Comparison of ENCODE assay signal across 33 cellular contexts in genomic region chr15:62933388-62933787, GRCh38.
A peak's percentile ranks its signal among the peaks of the same experiment; 100 is the strongest.
DNase-seq lines count a peak whose midpoint lies in the region; ATAC-seq, FAIRE-seq and TF ChIP-seq lines count a peak whose summit lies in the region.
"Had no signal": no experiment of that assay in that cellular context is flagged by ENCODE, and none has a peak within 500 bp of the region (broad histone marks: within the 10 kb centered on the region; RNA-seq: fewer than 3 reads in every experiment).

No MANE protein-coding gene starts in this region.

- H3K4me2 ChIP-seq in A549 (peak overlapping the region; percentile 8; the same call in 1 of the 3 replicates), GM23248 (ENCODE audit: unreplicated experiment) (peak overlapping the region; percentile 45)
- H3K4me2 ChIP-seq: hepatocyte, neural progenitor cell had no signal

- H3F3A ChIP-seq in GM23248 (ENCODE audit: insufficient read depth) = peaks cover 58% of the 10 kb centered on the region

- intact Hi-C loops in mucosa of descending colon (cut with DNase I, micrococcal nuclease) = no loop called here
- intact Hi-C loops in Right ventricle myocardium superior (cut with DNase I) = no loop called here

- no peaks in the 10 kb centered on the region for H3K9me3 Mint-ChIP-seq in chondrocyte (ENCODE audit: low read depth)
- no peaks in the 10 kb centered on the region for H3K9me3 Mint-ChIP-seq in natural killer cell treated with Interleukin-12 subunit alpha and Interleukin-12 subunit beta and Interleukin-15 and Interleukin-18, amount 100 ng/mL, for 72 hours
- H3K9me3 Mint-ChIP-seq: activated CD4-positive, alpha-beta memory T cell treated with anti-CD3 and anti-CD28 coated beads, Interleukin-2, amount 10 ng/mL, durations not matched to agents 7 days and 5 days; activated naive CD4-positive, alpha-beta T cell treated with anti-CD3 and anti-CD28 coated beads for 36 hours; H9; neural progenitor cell; stimulated activated naive CD8-positive, alpha-beta T cell treated with anti-CD3 and anti-CD28 coated beads, Interleukin-15, Interleukin-2, amounts not matched to agents 100 ng/mL and 50 ng/mL, for 24 hours had no signal

- H3K4me1 Mint-ChIP-seq in chondrocyte (ENCODE audit: low read depth) = peaks cover 69% of the 10 kb centered on the region
- H3K4me1 Mint-ChIP-seq in natural killer cell treated with Interleukin-12 subunit alpha and Interleukin-12 subunit beta and Interleukin-15 and Interleukin-18, amount 100 ng/mL, for 72 hours (ENCODE audit: low read depth in 2 of 2) = peaks cover 4 to 10% of the 10 kb centered on the region in 2 donors
- H3K4me1 Mint-ChIP-seq: activated CD4-positive, alpha-beta memory T cell treated with anti-CD3 and anti-CD28 coated beads, Interleukin-2, amount 10 ng/mL, durations not matched to agents 7 days and 5 days had no signal

- H3K36me3 ChIP-seq in GM23248 (ENCODE audit: low read depth) = no peaks in the 10 kb centered on the region
- no peaks in the 10 kb centered on the region for H3K36me3 ChIP-seq in mucosa of descending colon (ENCODE audit: low read depth)
- H3K36me3 ChIP-seq: gastroesophageal sphincter, neural progenitor cell, right atrium auricular region, spleen, thoracic aorta had no signal

- ATAC-seq in A549 (no peak), mucosa of descending colon (peak; percentile 21), Right ventricle myocardium superior (ENCODE audit: poor library complexity) (no peak)
- ATAC-seq in natural killer cell treated with Interleukin-12 subunit alpha and Interleukin-12 subunit beta and Interleukin-15 and Interleukin-18, amount 100 ng/mL, for 72 hours = no peak
- ATAC-seq: gastroesophageal sphincter had no signal

- POLR2A ChIA-PET in A549 (lab: Yijun Ruan, JAX) = no interaction called here

- no peaks in the 10 kb centered on the region for H3K9me3 ChIP-seq in A549
- no peaks in the 10 kb centered on the region for H3K9me3 ChIP-seq in GM23248 (ENCODE audit: low read depth)
- no peaks in the 10 kb centered on the region for H3K9me3 ChIP-seq in mucosa of descending colon
- H3K9me3 ChIP-seq: gastroesophageal sphincter, right atrium auricular region, spleen, thoracic aorta had no signal

- WGBS in A549 (ENCODE audit: missing lambda C conversion rate) = 55% methylated on average over 2 of the region's 2 CpGs
- WGBS in GM23248 (ENCODE audit: low coverage in 1 of 2, low lambda C conversion rate in 2 of 2, missing lambda C conversion rate in 2 of 2), 2 experiments = 15 to 18% methylated on average over 2 of the region's 2 CpGs

- peak overlapping the region; percentile 92 for H3K27ac Mint-ChIP-seq in chondrocyte (ENCODE audit: unreplicated experiment)
- no peak overlapping the region for H3K27ac Mint-ChIP-seq in natural killer cell treated with Interleukin-12 subunit alpha and Interleukin-12 subunit beta and Interleukin-15 and Interleukin-18, amount 100 ng/mL, for 72 hours
- H3K27ac Mint-ChIP-seq: activated CD4-positive, alpha-beta memory T cell treated with anti-CD3 and anti-CD28 coated beads, Interleukin-2, amount 10 ng/mL, durations not matched to agents 7 days and 5 days; activated naive CD4-positive, alpha-beta T cell treated with anti-CD3 and anti-CD28 coated beads for 36 hours; neural progenitor cell; stimulated activated naive CD8-positive, alpha-beta T cell treated with anti-CD3 and anti-CD28 coated beads, Interleukin-15, Interleukin-2, amounts not matched to agents 100 ng/mL and 50 ng/mL, for 24 hours had no signal

- H3K9me2 ChIP-seq in GM23248 (ENCODE audit: insufficient read depth) = no peaks in the 10 kb centered on the region

- CTCF ChIA-PET in A549 (lab: Yijun Ruan, JAX) = interaction anchor here (0.6 to 1.6 kb wide), 3 partner anchors 10 to 65 kb away, joined by 3 to 4 read pairs (median 3); no protein-coding TSS in a partner anchor

- H3K9ac ChIP-seq in GM23248 = no peak overlapping the region
- H3K9ac ChIP-seq: neural progenitor cell had no signal

- peaks cover 41% of the 10 kb centered on the region for H3K4me1 ChIP-seq in A549
- peaks cover 70% of the 10 kb centered on the region for H3K4me1 ChIP-seq in GM23248 (ENCODE audit: insufficient read depth)
- H3K4me1 ChIP-seq in mucosa of descending colon (ENCODE audit: low read depth) = no peaks in the 10 kb centered on the region
- H3K4me1 ChIP-seq: neural progenitor cell had no signal

- FAIRE-seq in A549 (lab: Jason Lieb, UNC) = no peak
- FAIRE-seq: endometrium had no signal

- H2AFZ ChIP-seq in GM23248 = no peak overlapping the region
- H2AFZ ChIP-seq: hepatocyte, neural progenitor cell had no signal

- in situ Hi-C loops in GM23248 (cut with MboI) = no loop called here

- no peaks in the 10 kb centered on the region for H3K27me3 Mint-ChIP-seq in chondrocyte (ENCODE audit: low read depth)
- H3K27me3 Mint-ChIP-seq in natural killer cell treated with Interleukin-12 subunit alpha and Interleukin-12 subunit beta and Interleukin-15 and Interleukin-18, amount 100 ng/mL, for 72 hours = peaks cover 35 to 43% of the 10 kb centered on the region in 2 donors

- no peak for TF ChIP-seq RAD21 in A549 (conservative IDR thresholded peaks at IDR 0.05 in 1 of 2, IDR thresholded peaks at IDR 0.05 in 1 of 2)

- no peaks in the 10 kb centered on the region for H4K20me1 ChIP-seq in GM23248 (ENCODE audit: insufficient read depth)

- H3K79me2 ChIP-seq in GM23248 (ENCODE audit: insufficient read depth) = no peaks in the 10 kb centered on the region
- H3K79me2 ChIP-seq: hepatocyte had no signal

- H3K27ac ChIP-seq in A549 (peak overlapping the region; percentile 22 to 63; a peak in 2 of 6 replicates), GM23248 (peak overlapping the region; percentile 66)
- H3K27ac ChIP-seq: gastroesophageal sphincter, hepatocyte, neural progenitor cell, spleen had no signal

- no peak for TF ChIP-seq EP300 in A549 (IDR thresholded peaks at IDR 0.05)

- H3K36me3 Mint-ChIP-seq in chondrocyte (ENCODE audit: low read depth) = no peaks in the 10 kb centered on the region
- no peaks in the 10 kb centered on the region for H3K36me3 Mint-ChIP-seq in natural killer cell treated with Interleukin-12 subunit alpha and Interleukin-12 subunit beta and Interleukin-15 and Interleukin-18, amount 100 ng/mL, for 72 hours
- H3K36me3 Mint-ChIP-seq: neural progenitor cell had no signal

- H3K27me3 ChIP-seq in GM23248 (replicated peaks; ENCODE audit: insufficient read depth) = no peaks in the 10 kb centered on the region
- H3K27me3 ChIP-seq: dorsolateral prefrontal cortex, gastroesophageal sphincter, hepatocyte, neural progenitor cell, right atrium auricular region had no signal

- H3K4me3 ChIP-seq in A549 (no peak overlapping the region), GM23248 (peak overlapping the region; percentile 1), mucosa of descending colon (no peak overlapping the region)
- H3K4me3 ChIP-seq: dorsolateral prefrontal cortex, gastroesophageal sphincter, hepatocyte, neural progenitor cell, right atrium auricular region, spleen, thoracic aorta had no signal

- DNase-seq in A549 (ENCODE audit: low read depth in 1 of 2, low spot score in 1 of 2) (no peak), GM23248 (peak; percentile 64), chondrocyte (ENCODE audit: low spot score) (no peak), mucosa of descending colon (no peak), NCI-H2107 treated with DMSO at 0.1 percent for 48 hours (lab: John Stamatoyannopoulos, UW; ENCODE audit: unreplicated experiment) (no peak), Right ventricle myocardium superior (no peak)
- DNase-seq in natural killer cell treated with Interleukin-12 subunit alpha and Interleukin-12 subunit beta and Interleukin-15 and Interleukin-18, amount 100 ng/mL, for 72 hours (ENCODE audit: low spot score) = no peak
- no peak for DNase-seq in activated naive CD4-positive, alpha-beta T cell (lab: John Stamatoyannopoulos, UW)
- DNase-seq: ACHN; activated CD4-positive, alpha-beta memory T cell treated with anti-CD3 and anti-CD28 coated beads, Interleukin-2, amount 10 ng/mL, durations not matched to agents 7 days and 5 days; activated CD4-positive, alpha-beta T cell treated with anti-CD3 and anti-CD28 coated beads for 1 hour; activated CD8-positive, alpha-beta memory T cell treated with anti-CD3 and anti-CD28 coated beads, Interleukin-2, amount 50 U/mL, for 4 hours; activated naive CD4-positive, alpha-beta T cell treated with anti-CD3 and anti-CD28 coated beads for 36 hours; DMS 273 treated with DMSO at 0.1 percent for 48 hours; H9; Karpas-422; left cardiac atrium; MV-4-11; NCI-H1694 treated with DMSO at 0.1 percent for 48 hours; NCI-H2171 treated with DMSO at 0.1 percent for 48 hours; NCI-H510A; posterior cingulate gyrus; spleen; stimulated activated CD8-positive, alpha-beta memory T cell treated with anti-CD3 and anti-CD28 coated beads, Interleukin-4, amount 100 ng/mL, for 48 hours; T-helper 2 cell had no signal

- H3K4me3 Mint-ChIP-seq in chondrocyte (ENCODE audit: unreplicated experiment) = no peak overlapping the region
- H3K4me3 Mint-ChIP-seq in natural killer cell treated with Interleukin-12 subunit alpha and Interleukin-12 subunit beta and Interleukin-15 and Interleukin-18, amount 100 ng/mL, for 72 hours = no peak overlapping the region
- H3K4me3 Mint-ChIP-seq: activated CD4-positive, alpha-beta memory T cell treated with anti-CD3 and anti-CD28 coated beads, Interleukin-2, amount 10 ng/mL, durations not matched to agents 7 days and 5 days; activated naive CD4-positive, alpha-beta T cell treated with anti-CD3 and anti-CD28 coated beads for 36 hours; H9; neural progenitor cell; stimulated activated naive CD8-positive, alpha-beta T cell treated with anti-CD3 and anti-CD28 coated beads, Interleukin-15, Interleukin-2, amounts not matched to agents 100 ng/mL and 50 ng/mL, for 24 hours had no signal

- no peak for TF ChIP-seq POLR2A in A549 (IDR thresholded peaks at IDR 0.05; ENCODE audit: low read length)

- TF ChIP-seq CTCF in A549 (IDR thresholded peaks at IDR 0.05) (no peak), chondrocyte (IDR thresholded peaks at IDR 0.05) (no peak), mucosa of descending colon (IDR thresholded peaks at IDR 0.05) (no peak)

TF ChIP-seq in A549, 52 proteins besides CTCF, POLR2A, EP300 and RAD21 (continues in another document):
- TF ChIP-seq, protein P1, sequence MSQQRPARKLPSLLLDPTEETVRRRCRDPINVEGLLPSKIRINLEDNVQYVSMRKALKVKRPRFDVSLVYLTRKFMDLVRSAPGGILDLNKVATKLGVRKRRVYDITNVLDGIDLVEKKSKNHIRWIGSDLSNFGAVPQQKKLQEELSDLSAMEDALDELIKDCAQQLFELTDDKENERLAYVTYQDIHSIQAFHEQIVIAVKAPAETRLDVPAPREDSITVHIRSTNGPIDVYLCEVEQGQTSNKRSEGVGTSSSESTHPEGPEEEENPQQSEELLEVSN (IDR thresholded peaks at IDR 0.05; ENCODE audit: borderline replicate concordance, low read depth) = no peak
- TF ChIP-seq CHD2 (IDR thresholded peaks at IDR 0.05; ENCODE audit: low read length, partially characterized antibody) (no peak), NFE2L2 (conservative IDR thresholded peaks at IDR 0.05; ENCODE audit: low read length) (no peak), CBX8 (IDR thresholded peaks at IDR 0.05) (no peak), RFX5 (IDR thresholded peaks at IDR 0.05) (no peak), FOXS1 (CRISPR knock-in tag; IDR thresholded peaks at IDR 0.05) (no peak)
